ENCODE assay signal across 20 cellular contexts in the genomic region with DNA sequence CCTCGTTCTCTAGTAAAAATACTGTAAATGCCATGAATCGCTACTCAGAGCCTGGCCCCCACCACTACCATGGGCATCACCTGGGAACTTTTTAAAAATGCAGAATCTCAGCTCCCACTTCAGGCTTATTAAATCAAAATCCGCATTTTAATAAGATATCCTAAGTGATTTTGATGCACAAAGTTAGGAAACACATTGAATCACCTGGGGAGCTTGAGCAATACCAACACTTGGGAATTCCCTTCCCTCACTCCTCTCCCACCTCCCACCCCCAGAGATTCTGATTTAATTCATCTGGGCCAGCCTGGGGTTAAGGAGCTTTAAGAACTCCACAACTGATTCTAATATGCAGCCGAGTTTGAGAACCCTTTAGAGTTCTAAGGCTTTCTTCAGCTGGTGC. TPM values are rescaled to one million over a fixed set of nuclear protein-coding genes. Genes with fewer than 3 reads are reported as not detected.
DNase-seq lines count a peak whose midpoint lies in the region; FAIRE-seq and TF ChIP-seq lines count a peak whose summit lies in the region.
"Had no signal": no experiment of that assay in that cellular context is flagged by ENCODE, and none has a peak within 500 bp of the region (broad histone marks: within the 10 kb centered on the region; RNA-seq: fewer than 3 reads in every experiment).

No MANE protein-coding gene starts in this region.

- H3K4me2 ChIP-seq in osteoblast (ENCODE audit: insufficient read depth, low read length): no peak overlapping the region
- H3K4me2 ChIP-seq: A549, BLaER1 had no signal

- peaks cover 38% of the 10 kb centered on the region for H3K36me3 Mint-ChIP-seq in activated CD4-positive, alpha-beta T cell treated with anti-CD3 and anti-CD28 coated beads, Interleukin-2, amount 10 ng/mL, durations not matched to agents 7 days and 5 days (ENCODE audit: low read depth)

- CTCF ChIA-PET in activated CD4-positive, alpha-beta T cell treated with anti-CD3 and anti-CD28 coated beads, Interleukin-2, amount 10 ng/mL, durations not matched to agents 7 days and 5 days (lab: Charles Lee): interaction anchor here (1.4 to 2.0 kb wide), 3 partner anchors 12 to 23 kb away, joined by 3 to 14 read pairs (median 6); no protein-coding TSS in a partner anchor

- H3K9me3 ChIP-seq in left ventricle myocardium inferior (replicated peaks) (no peaks in the 10 kb centered on the region), osteoblast (ENCODE audit: low read depth, low read length) (no peaks in the 10 kb centered on the region), suprapubic skin (no peaks in the 10 kb centered on the region)
- H3K9me3 ChIP-seq: A549, BLaER1 had no signal

- no peaks in the 10 kb centered on the region for H3K27me3 Mint-ChIP-seq in activated CD4-positive, alpha-beta T cell treated with anti-CD3 and anti-CD28 coated beads, Interleukin-2, amount 10 ng/mL, durations not matched to agents 7 days and 5 days
- H3K27me3 Mint-ChIP-seq: CD4-positive, alpha-beta memory T cell had no signal

- no peak overlapping the region for H3K27ac Mint-ChIP-seq in activated CD4-positive, alpha-beta T cell treated with anti-CD3 and anti-CD28 coated beads, Interleukin-2, amount 10 ng/mL, durations not matched to agents 7 days and 5 days
- H3K27ac Mint-ChIP-seq: CD14-positive monocyte; CD4-positive, alpha-beta memory T cell; H9 had no signal

- FAIRE-seq in D721Med (lab: Jason Lieb, UNC): no peak
- FAIRE-seq: A549, GM12878, GM19239, H1 had no signal

- DNase-seq in left ventricle myocardium inferior: no peak
- no peak for DNase-seq in cardiac septum (ENCODE audit: low spot score)
- no peak for DNase-seq in osteoblast (ENCODE audit: insufficient read length, low spot score, missing footprints)
- DNase-seq in suprapubic skin (ENCODE audit: low spot score in 2 of 2): no peak
- DNase-seq in NCI-H345 (lab: John Stamatoyannopoulos, UW): no peak
- no peak for DNase-seq in HuH-7 (ENCODE audit: low spot score)
- no peak for DNase-seq in activated CD4-positive, alpha-beta T cell treated with anti-CD3 and anti-CD28 coated beads, Interleukin-2, amount 10 ng/mL, durations not matched to agents 7 days and 5 days
- no peak for DNase-seq in D721Med (ENCODE audit: insufficient read length, low spot score)
- DNase-seq: CD4-positive, alpha-beta memory T cell; DND-41; EL; H9 had no signal

- no peaks in the 10 kb centered on the region for H3K9me3 Mint-ChIP-seq in activated CD4-positive, alpha-beta T cell treated with anti-CD3 and anti-CD28 coated beads, Interleukin-2, amount 10 ng/mL, durations not matched to agents 7 days and 5 days
- H3K9me3 Mint-ChIP-seq: CD14-positive monocyte; CD4-positive, alpha-beta memory T cell; H9 had no signal

- H3K4me3 Mint-ChIP-seq in activated CD4-positive, alpha-beta T cell treated with anti-CD3 and anti-CD28 coated beads, Interleukin-2, amount 10 ng/mL, durations not matched to agents 7 days and 5 days: no peak overlapping the region
- H3K4me3 Mint-ChIP-seq: CD14-positive monocyte; CD4-positive, alpha-beta memory T cell; H9 had no signal

- peak overlapping the region; percentile 66 for H3K27ac ChIP-seq in left ventricle myocardium inferior (replicated peaks)
- H3K27ac ChIP-seq in osteoblast (ENCODE audit: low read depth, low read length): peak overlapping the region; percentile 84
- H3K27ac ChIP-seq in suprapubic skin: peak overlapping the region; percentile 44
- H3K27ac ChIP-seq: 22Rv1, A549, BLaER1 had no signal

- H3K4me1 ChIP-seq in left ventricle myocardium inferior (peaks cover 47% of the 10 kb centered on the region), osteoblast (ENCODE audit: insufficient read depth, low read length) (peaks cover 38% of the 10 kb centered on the region), suprapubic skin (peaks cover 20% of the 10 kb centered on the region)
- H3K4me1 ChIP-seq: A549, BLaER1 had no signal

- H3K4me1 Mint-ChIP-seq in activated CD4-positive, alpha-beta T cell treated with anti-CD3 and anti-CD28 coated beads, Interleukin-2, amount 10 ng/mL, durations not matched to agents 7 days and 5 days: peaks cover 7% of the 10 kb centered on the region
- H3K4me1 Mint-ChIP-seq: CD14-positive monocyte had no signal

- WGBS in suprapubic skin: 75% methylated on average over 4 of the region's 4 CpGs

- H2AFZ ChIP-seq in osteoblast (ENCODE audit: low read length): no peak overlapping the region

- TF ChIP-seq CTCF in left ventricle myocardium inferior (IDR thresholded peaks at IDR 0.05; ENCODE audit: borderline replicate concordance) (no peak), osteoblast (IDR thresholded peaks at IDR 0.05; ENCODE audit: extremely low read depth, low read depth, low read length) (no peak), suprapubic skin (IDR thresholded peaks at IDR 0.05) (no peak), D721Med (IDR thresholded peaks at IDR 0.05; ENCODE audit: insufficient read depth, missing control alignments) (no peak)

- intact Hi-C loops in left ventricle myocardium inferior (cut with micrococcal nuclease): no loop called here
- intact Hi-C loops in cardiac septum (cut with DNase I): no loop called here

- H3K27me3 ChIP-seq in left ventricle myocardium inferior (ENCODE audit: low read depth) (no peaks in the 10 kb centered on the region), osteoblast (ENCODE audit: insufficient read depth, low read length) (no peaks in the 10 kb centered on the region), suprapubic skin (no peaks in the 10 kb centered on the region)
- H3K27me3 ChIP-seq: BLaER1 had no signal

- TF ChIP-seq EP300 in suprapubic skin (IDR thresholded peaks at IDR 0.05): no peak

- POLR2A ChIA-PET in activated CD4-positive, alpha-beta T cell treated with anti-CD3 and anti-CD28 coated beads, Interleukin-2, amount 10 ng/mL, durations not matched to agents 7 days and 5 days (lab: Charles Lee): no interaction called here

- H3K36me3 ChIP-seq in left ventricle myocardium inferior (peaks cover 87% of the 10 kb centered on the region), osteoblast (ENCODE audit: insufficient read depth, low read length) (peaks cover 61% of the 10 kb centered on the region), suprapubic skin (peaks cover 62% of the 10 kb centered on the region)

- H3K4me3 ChIP-seq in left ventricle myocardium inferior: no peak overlapping the region
- H3K4me3 ChIP-seq in osteoblast (ENCODE audit: insufficient read depth, low read length): no peak overlapping the region
- H3K4me3 ChIP-seq in suprapubic skin: no peak overlapping the region
- H3K4me3 ChIP-seq: A549, BLaER1, GM12878 had no signal

- no peaks in the 10 kb centered on the region for H3K79me2 ChIP-seq in osteoblast (ENCODE audit: insufficient read depth, low read length)

- no peak for TF ChIP-seq POLR2A in suprapubic skin (IDR thresholded peaks at IDR 0.05)

- H4K20me1 ChIP-seq in osteoblast (ENCODE audit: insufficient read depth, low read length): no peaks in the 10 kb centered on the region
- H4K20me1 ChIP-seq: BLaER1 had no signal

RNA-seq across cellular contexts. Expression of gene RLBP1, which starts 26.8 kb away (rescaled TPM):
- total RNA-seq in left ventricle myocardium inferior: not detected
- total RNA-seq in cardiac septum: not detected
- total RNA-seq in osteoblast: under 0.01 TPM in 2 replicates
- total RNA-seq in suprapubic skin: not detected
- not detected for total RNA-seq in activated CD4-positive, alpha-beta T cell treated with anti-CD3 and anti-CD28 coated beads, Interleukin-2, amount 10 ng/mL, durations not matched to agents 7 days and 5 days
- total RNA-seq: CD4-positive, alpha-beta memory T cell; H1; H9; HT-29 had no signal

RNA-seq across cellular contexts. Expression of gene FANCI, which starts 49.2 kb away (rescaled TPM):
- total RNA-seq in left ventricle myocardium inferior: 2.7 TPM
- 2.4 TPM for total RNA-seq in cardiac septum
- 11.8 and 59.4 TPM in 2 replicates for total RNA-seq in osteoblast
- total RNA-seq in suprapubic skin: 10 to 100 TPM in 1 of 4 donors, 1 to 10 TPM in 3; 7.2 to 24.5 (median 9.4) TPM
- 100 to 1,000 TPM; 203 to 210 TPM for total RNA-seq in activated CD4-positive, alpha-beta T cell treated with anti-CD3 and anti-CD28 coated beads, Interleukin-2, amount 10 ng/mL, durations not matched to agents 7 days and 5 days
